Comparison of ENCODE assay signal across 8 cellular contexts in genomic region chr7:126803060-126803665, GRCh38.
A peak's percentile ranks its signal among the peaks of the same experiment; 100 is the strongest.
DNase-seq lines count a peak whose midpoint lies in the region; ATAC-seq, FAIRE-seq and TF ChIP-seq lines count a peak whose summit lies in the region.

No MANE protein-coding gene starts in this region.

- no peak overlapping the region for H3K4me3 Mint-ChIP-seq in chondrocyte (ENCODE audit: unreplicated experiment)

- CTCF ChIA-PET in RWPE1 (lab: Yijun Ruan, JAX) = interaction anchor here (0.6 to 1.6 kb wide), 7 partner anchors 53 to 711 kb away, joined by 3 to 8 read pairs (median 4); no protein-coding TSS in a partner anchor

- H3K4me3 ChIP-seq in AG10803 (ENCODE audit: low read length) (no peak overlapping the region), lung (no peak overlapping the region)

- no peaks in the 10 kb centered on the region for H3K27me3 ChIP-seq in lung (ENCODE audit: control insufficient read depth, insufficient read depth)

- POLR2A ChIA-PET in RWPE1 (lab: Yijun Ruan, JAX; ENCODE audit: low non-redundant PET) = no interaction called here

- peak; percentile 73 for TF ChIP-seq CTCF in AG10803 (conservative IDR thresholded peaks at IDR 0.05; ENCODE audit: low read length)
- TF ChIP-seq CTCF in RWPE1 (conservative IDR thresholded peaks at IDR 0.05; ENCODE audit: low read depth) = peak; percentile 83
- peak; percentile 85 for TF ChIP-seq CTCF in chondrocyte (IDR thresholded peaks at IDR 0.05)
- peak; percentile 30 for TF ChIP-seq CTCF in lung (IDR thresholded peaks at IDR 0.05; ENCODE audit: control extremely low read depth, extremely low read depth)

- WGBS in lung, 2 donors = 20 to 26% methylated on average over 3 of the region's 3 CpGs

- no peak for TF ChIP-seq POLR2A in GM12891 (IDR thresholded peaks at IDR 0.05; ENCODE audit: low read depth, low read length)

- DNase-seq in AG10803 (ENCODE audit: low read depth) = peak; percentile 67
- peak; percentile 39 for DNase-seq in GM12891 (ENCODE audit: insufficient read length, low spot score)
- DNase-seq in M059J (ENCODE audit: low read depth) = peak; percentile 66
- DNase-seq in RWPE1 (ENCODE audit: low spot score) = peak; percentile 33
- DNase-seq in chondrocyte (ENCODE audit: low spot score) = no peak
- peak; percentile 43 for DNase-seq in lung (ENCODE audit: low spot score)
- peak; percentile 44 for DNase-seq in ureter (ENCODE audit: low spot score)

- H3K36me3 ChIP-seq in lung (ENCODE audit: control insufficient read depth in 2 of 2, insufficient read depth in 2 of 2, low read length in 2 of 2) = no peaks in the 10 kb centered on the region

- peak; percentile 91 for FAIRE-seq in GM12891 (lab: Jason Lieb, UNC)

- no peak overlapping the region for H3K27ac Mint-ChIP-seq in chondrocyte (ENCODE audit: unreplicated experiment)

- ATAC-seq in HG02571 (IDR thresholded peaks at IDR 0.05; ENCODE audit: unreplicated experiment) (peak; percentile 92), lung (ENCODE audit: insufficient read depth, low FRiP score) (peak; percentile 50)

- H3K9me3 Mint-ChIP-seq in chondrocyte (ENCODE audit: low read depth) = no peaks in the 10 kb centered on the region

- H3K27ac ChIP-seq in RWPE1 (no peak overlapping the region), lung (ENCODE audit: low read depth in 1 of 2, low read length in 1 of 2) (no peak overlapping the region)

- no peaks in the 10 kb centered on the region for H3K4me1 Mint-ChIP-seq in chondrocyte (ENCODE audit: low read depth)

- H3K4me1 ChIP-seq in lung (ENCODE audit: control insufficient read depth in 2 of 2, insufficient read depth in 2 of 2, low read length in 2 of 2) = no peaks in the 10 kb centered on the region

- no peaks in the 10 kb centered on the region for H3K36me3 Mint-ChIP-seq in chondrocyte (ENCODE audit: low read depth)

- H3K9me3 ChIP-seq in lung (ENCODE audit: control insufficient read depth in 2 of 2, insufficient read depth in 1 of 2, low read length in 1 of 2) = peaks cover 0 to 4% of the 10 kb centered on the region in 2 donors

- H3K27me3 Mint-ChIP-seq in chondrocyte (ENCODE audit: low read depth) = peaks cover 15% of the 10 kb centered on the region

TF ChIP-seq in GM12891, 5 proteins besides CTCF, POLR2A, EP300 and RAD21:
- TF ChIP-seq PAX5 (IDR thresholded peaks at IDR 0.05; ENCODE audit: insufficient read depth, low read length, severe bottlenecking) (no peak), SPI1 (IDR thresholded peaks at IDR 0.05; ENCODE audit: low read depth, low read length) (no peak), TAF1 (IDR thresholded peaks at IDR 0.05; ENCODE audit: low read depth, low read length) (no peak)

Comparison
In these comparisons a context has a peak if more than half of its experiments do, and no peak if none do; other contexts are left out.
1. CTCF ChIP-seq: peak in every context shown above with its lines; median percentile 85 in chondrocyte; 83 in RWPE1; 73 in AG10803; 30 in lung.